In the genomic region with DNA sequence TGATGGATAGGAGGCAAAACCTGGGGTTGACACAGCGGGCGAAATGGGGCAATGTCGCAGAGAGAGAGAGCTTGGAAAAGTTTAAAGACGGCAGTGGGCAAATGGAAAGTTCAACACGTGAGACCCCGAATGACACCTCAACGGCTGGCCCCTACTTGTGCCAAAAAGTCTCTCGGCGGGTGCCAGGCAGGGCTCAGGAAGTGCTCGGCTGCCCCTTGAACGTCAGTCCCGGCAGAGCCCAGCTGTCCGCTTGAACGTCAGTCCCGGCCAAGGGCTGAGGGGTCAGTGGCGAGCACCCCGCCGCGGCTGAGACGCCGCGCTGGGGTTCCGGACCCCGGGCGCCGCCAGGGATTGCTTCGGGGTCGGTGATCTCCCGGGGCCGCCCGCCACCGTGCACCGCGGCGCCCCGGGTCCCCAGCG, we compare ENCODE assay signal across 8 cellular contexts. TPM values are rescaled to one million over a fixed set of nuclear protein-coding genes. Genes with fewer than 3 reads are reported as not detected.
DNase-seq lines count a peak whose midpoint lies in the region; ATAC-seq and TF ChIP-seq lines count a peak whose summit lies in the region.

No MANE protein-coding gene starts in this region.

- DNase-seq in CD14-positive monocyte (ENCODE audit: low spot score) (no peak), fibroblast of gingiva (ENCODE audit: low read depth) (peak; percentile 66), naive B cell (no peak), mesenteric fat pad (ENCODE audit: low spot score) (no peak)

- H3K27ac Mint-ChIP-seq in CD14-positive monocyte: peak overlapping the region in 4 of 7 donors; percentile 37 to 68 (median 61)
- peak overlapping the region in 5 of 6 donors; percentile 30 to 90 (median 76) for H3K27ac Mint-ChIP-seq in naive B cell

- intact Hi-C loops in CD14-positive monocyte (cut with micrococcal nuclease): no loop called here

- H3K4me3 Mint-ChIP-seq in CD14-positive monocyte (peak overlapping the region; percentile 87 to 96), naive B cell (peak overlapping the region; percentile 85 to 94 (median 90))

- H3K9me3 Mint-ChIP-seq in CD14-positive monocyte: no peaks in the 10 kb centered on the region
- H3K9me3 Mint-ChIP-seq in naive B cell: no peaks in the 10 kb centered on the region

- H3K4me3 ChIP-seq in WI38 (ENCODE audit: low read depth, low read length): peak overlapping the region; percentile 74

- TF ChIP-seq CTCF in CD14-positive monocyte (IDR thresholded peaks at IDR 0.05) (no peak), WI38 (IDR thresholded peaks at IDR 0.05; ENCODE audit: low read depth, low read length) (no peak)

- H3K4me1 Mint-ChIP-seq in CD14-positive monocyte: peaks cover 12% of the 10 kb centered on the region
- peaks cover 5 to 15% (median 10%) of the 10 kb centered on the region in 3 donors for H3K4me1 Mint-ChIP-seq in naive B cell

- peaks cover 21 to 30% of the 10 kb centered on the region in 2 donors for H3K36me3 Mint-ChIP-seq in CD14-positive monocyte
- H3K36me3 Mint-ChIP-seq in naive B cell: no peaks in the 10 kb centered on the region

- H3K27me3 Mint-ChIP-seq in CD14-positive monocyte (ENCODE audit: low read depth in 3 of 3) (peaks cover 2 to 4% (median 2%) of the 10 kb centered on the region in 3 donors), naive B cell (no peaks in the 10 kb centered on the region)

- peak; percentile 43 for ATAC-seq in GM19035 (IDR thresholded peaks at IDR 0.05; ENCODE audit: unreplicated experiment)
- peak; percentile 39 for ATAC-seq in HG03342 (IDR thresholded peaks at IDR 0.05; ENCODE audit: unreplicated experiment)
- no peak for ATAC-seq in naive B cell (ENCODE audit: low read depth in 2 of 2)
- ATAC-seq in HG02973 (IDR thresholded peaks at IDR 0.05; ENCODE audit: unreplicated experiment): no peak

RNA-seq across cellular contexts. Expression of gene EOGT, which starts 0.6 kb away (rescaled TPM):
- 1 to 10 TPM; 5.0 to 8.1 TPM for polyA plus RNA-seq in CD14-positive monocyte
- polyA plus RNA-seq in naive B cell (ENCODE audit: low read depth in 6 of 6): 1 to 10 TPM in 5 of 6 donors, not detected in 1; 2.0 to 3.2 (median 2.3) TPM
- 37.9 TPM for total RNA-seq in mesenteric fat pad

RNA-seq across cellular contexts. Expression of gene TMF1, which starts 39.3 kb away (rescaled TPM):
- polyA plus RNA-seq in CD14-positive monocyte (10 to 100 TPM; 23.1 to 25.6 TPM), naive B cell (ENCODE audit: low read depth in 6 of 6) (10 to 100 TPM; 26.1 to 65.0 (median 54.4) TPM)
- total RNA-seq in mesenteric fat pad: 32.9 TPM

Comparison
In these comparisons a context has a peak if more than half of its experiments do, and no peak if none do; other contexts are left out.
1. ATAC-seq: peak in GM19035 (single experiment) and HG03342 (single experiment); none in naive B cell (0 of 2) and HG02973 (single experiment).